14 cellular contexts compared by ENCODE assay signal in genomic region chr4:119735136-119735770, GRCh38.
DNase-seq lines count a peak whose midpoint lies in the region; ATAC-seq, FAIRE-seq and TF ChIP-seq lines count a peak whose summit lies in the region.
"Had no signal": no experiment of that assay in that cellular context is flagged by ENCODE, and none has a peak within 500 bp of the region (broad histone marks: within the 10 kb centered on the region; RNA-seq: fewer than 3 reads in every experiment).

No MANE protein-coding gene starts in this region.

- H3K27me3 ChIP-seq in bronchial epithelial cell (ENCODE audit: control insufficient read depth, insufficient read depth, low read length) (no peaks in the 10 kb centered on the region), testis (no peaks in the 10 kb centered on the region)
- H3K27me3 ChIP-seq: right lobe of liver had no signal

- H3K4me1 ChIP-seq in testis, result peaks cover 5% of the 10 kb centered on the region

- no peak for TF ChIP-seq CTCF in bronchial epithelial cell (IDR thresholded peaks at IDR 0.05; ENCODE audit: insufficient read depth, low read length, severe bottlenecking)
- no peak for TF ChIP-seq CTCF in testis (IDR thresholded peaks at IDR 0.05)

- ATAC-seq in GM19397 (IDR thresholded peaks at IDR 0.05; ENCODE audit: unreplicated experiment), result no peak
- ATAC-seq: right lobe of liver; stimulated activated memory B cell treated with anti-CD40 and anti-IgM and Interleukin-4, amounts not matched to agents 10 μg/mL and 1 μg/mL and 100 μg/mL, for 72 hours had no signal

- no peak overlapping the region for H3K4me3 ChIP-seq in bronchial epithelial cell (ENCODE audit: low read depth, low read length)
- H3K4me3 ChIP-seq in testis, result no peak overlapping the region
- H3K4me3 ChIP-seq: right lobe of liver had no signal

- WGBS in testis, 2 donors, result 55 to 61% methylated on average over 2 of the region's 2 CpGs

- peak overlapping the region; percentile 9 to 62 for H3K27ac ChIP-seq in testis
- H3K27ac ChIP-seq: right lobe of liver had no signal

- FAIRE-seq in bronchial epithelial cell (lab: Jason Lieb, UNC) (no peak), islet of Langerhans (lab: Jason Lieb, UNC) (peak; percentile 38)
- FAIRE-seq: G401.6 had no signal

- H3K36me3 ChIP-seq in bronchial epithelial cell (ENCODE audit: control insufficient read depth, insufficient read depth, low read length) (no peaks in the 10 kb centered on the region), testis (ENCODE audit: low read depth, missing control alignments) (no peaks in the 10 kb centered on the region)
- H3K36me3 ChIP-seq: right lobe of liver had no signal

- POLR2A ChIA-PET in HEK293T (lab: Yijun Ruan, JAX), result interaction anchor here (0.8 to 2.3 kb wide), 4 partner anchors 53 to 331 kb away, joined by 3 to 8 read pairs (median 4); partner anchors contain the start of genes MAD2L1 and PDE5A

- DNase-seq in HT1080 (ENCODE audit: low read depth) (peak; percentile 94), bronchial epithelial cell (ENCODE audit: low read depth) (peak; percentile 81), testis (no peak), NCI-H748 (lab: John Stamatoyannopoulos, UW; ENCODE audit: unreplicated experiment) (no peak), NCI-H2029 (lab: John Stamatoyannopoulos, UW) (no peak), HEK293T (ENCODE audit: extremely low spot score) (no peak)
- DNase-seq: activated CD4-positive, alpha-beta T cell treated with anti-CD3 and anti-CD28 coated beads for 4 hours; activated naive CD8-positive, alpha-beta T cell treated with anti-CD3 and anti-CD28 coated beads, Interleukin-2, amount 10 ng/mL, durations not matched to agents 7 days and 5 days; MV-4-11; right lobe of liver had no signal

- CTCF ChIA-PET in HEK293T (lab: Yijun Ruan, JAX), result interaction anchor here (1.2 to 1.8 kb wide), 2 partner anchors 106 to 333 kb away, joined by 4 to 6 read pairs; partner anchors contain the start of gene PDE5A

- no peak for TF ChIP-seq POLR2A in testis (IDR thresholded peaks at IDR 0.05)

- no peaks in the 10 kb centered on the region for H3K9me3 ChIP-seq in testis
- H3K9me3 ChIP-seq: right lobe of liver had no signal

- intact Hi-C loops in testis (cut with DNase I; ENCODE audit: low total_unique reads), result no loop called here

TF ChIP-seq in HEK293T, 16 proteins besides CTCF, POLR2A, EP300 and RAD21:
- TF ChIP-seq SP1 (IDR thresholded peaks at IDR 0.05), result no peak
- no peak for TF ChIP-seq PKNOX1 (IDR thresholded peaks at IDR 0.05)
- no peak for TF ChIP-seq BHLHE40 (IDR thresholded peaks at IDR 0.05; ENCODE audit: borderline replicate concordance)
- TF ChIP-seq NFRKB (IDR thresholded peaks at IDR 0.05), result no peak
- no peak for TF ChIP-seq FOXA1 (IDR thresholded peaks at IDR 0.05)
- no peak for TF ChIP-seq HDGF (IDR thresholded peaks at IDR 0.05; ENCODE audit: borderline replicate concordance)
- no peak for TF ChIP-seq ELF4 (IDR thresholded peaks at IDR 0.05)
- TF ChIP-seq ARNT (IDR thresholded peaks at IDR 0.05), result no peak
- TF ChIP-seq LEF1 (IDR thresholded peaks at IDR 0.05; ENCODE audit: borderline replicate concordance), result no peak
- no peak for TF ChIP-seq CTBP1 (IDR thresholded peaks at IDR 0.05; ENCODE audit: borderline replicate concordance)
- no peak for TF ChIP-seq L3MBTL2 (conservative IDR thresholded peaks at IDR 0.05)
- no peak for TF ChIP-seq SUZ12 (IDR thresholded peaks at IDR 0.05)
- TF ChIP-seq ZNF384 (IDR thresholded peaks at IDR 0.05), result no peak
- TF ChIP-seq TARDBP (IDR thresholded peaks at IDR 0.05), result no peak
- no peak for TF ChIP-seq FOXM1 (IDR thresholded peaks at IDR 0.05; ENCODE audit: borderline replicate concordance)
- TF ChIP-seq FOXK2 (IDR thresholded peaks at IDR 0.05), result no peak

Comparison
In these comparisons a context has a peak if more than half of its experiments do, and no peak if none do; other contexts are left out.
1. DNase-seq: peak in HT1080 (single experiment) and bronchial epithelial cell (single experiment); none in testis (single experiment), NCI-H748 (single experiment), NCI-H2029 (single experiment) and HEK293T (single experiment).